Comparison of ENCODE assay signal across 8 cellular contexts in genomic region chr15:74995182-74995778, GRCh38. TPM values are rescaled to one million over a fixed set of nuclear protein-coding genes. Genes with fewer than 3 reads are reported as not detected.
A peak's percentile ranks its signal among the peaks of the same experiment; 100 is the strongest.
DNase-seq lines count a peak whose midpoint lies in the region; FAIRE-seq and TF ChIP-seq lines count a peak whose summit lies in the region.

A gene with protein sequence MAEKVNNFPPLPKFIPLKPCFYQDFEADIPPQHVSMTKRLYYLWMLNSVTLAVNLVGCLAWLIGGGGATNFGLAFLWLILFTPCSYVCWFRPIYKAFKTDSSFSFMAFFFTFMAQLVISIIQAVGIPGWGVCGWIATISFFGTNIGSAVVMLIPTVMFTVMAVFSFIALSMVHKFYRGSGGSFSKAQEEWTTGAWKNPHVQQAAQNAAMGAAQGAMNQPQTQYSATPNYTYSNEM (plus strand): TSS chr15:74995563. CDS start chr15:75011840, 16,277 bp downstream.

- FAIRE-seq in H54 (lab: Jason Lieb, UNC), result no peak

- H3K4me1 Mint-ChIP-seq in activated naive CD8-positive, alpha-beta T cell treated with anti-CD3 and anti-CD28 coated beads for 36 hours, result peaks cover 8% of the 10 kb centered on the region
- H3K4me1 Mint-ChIP-seq in glutamatergic neuron (ENCODE audit: low read depth, unreplicated experiment), result peaks cover 24% of the 10 kb centered on the region

- H3K27ac ChIP-seq in substantia nigra (ENCODE audit: low read depth, low read length, poor library complexity, severe bottlenecking), result peak within 1 kb of the TSS; percentile 77

- TF ChIP-seq POLR2A in H54 (IDR thresholded peaks at IDR 0.05; ENCODE audit: low read depth, low read length), result peak; percentile 22; the same call in 1 of the 2 replicates

- DNase-seq in D341Med (ENCODE audit: low spot score) (peak; percentile 98), H54 (ENCODE audit: insufficient read length, low spot score) (peak; percentile 89), NCI-H1105 (lab: John Stamatoyannopoulos, UW) (peak; percentile 86), SKM-1 treated with dmso at 0.1 percent for 144 hours (lab: John Stamatoyannopoulos, UW; ENCODE audit: unreplicated experiment) (peak; percentile 91), glutamatergic neuron (peak; percentile 97), nucleus accumbens (lab: John Stamatoyannopoulos, UW) (peak; percentile 45 to 96 (median 89)), substantia nigra (lab: John Stamatoyannopoulos, UW) (peak; percentile 38 to 97 (median 88))
- peak; percentile 91 for DNase-seq in activated naive CD8-positive, alpha-beta T cell treated with anti-CD3 and anti-CD28 coated beads for 36 hours

- peak within 1 kb of the TSS; percentile 63 for H3K4me3 Mint-ChIP-seq in activated naive CD8-positive, alpha-beta T cell treated with anti-CD3 and anti-CD28 coated beads for 36 hours
- H3K4me3 Mint-ChIP-seq in glutamatergic neuron (ENCODE audit: unreplicated experiment), result peak within 1 kb of the TSS; percentile 95

- H3K9me3 Mint-ChIP-seq in activated naive CD8-positive, alpha-beta T cell treated with anti-CD3 and anti-CD28 coated beads for 36 hours, result no peaks in the 10 kb centered on the region
- peaks cover 20% of the 10 kb centered on the region for H3K9me3 Mint-ChIP-seq in glutamatergic neuron (ENCODE audit: unreplicated experiment)

- no peak within 1 kb of the TSS for H3K27ac Mint-ChIP-seq in activated naive CD8-positive, alpha-beta T cell treated with anti-CD3 and anti-CD28 coated beads for 36 hours
- H3K27ac Mint-ChIP-seq in glutamatergic neuron (ENCODE audit: unreplicated experiment), result peak within 1 kb of the TSS; percentile 88

- H3K27me3 Mint-ChIP-seq in activated naive CD8-positive, alpha-beta T cell treated with anti-CD3 and anti-CD28 coated beads for 36 hours, result peaks cover 57% of the 10 kb centered on the region
- peaks cover 4% of the 10 kb centered on the region for H3K27me3 Mint-ChIP-seq in glutamatergic neuron (ENCODE audit: unreplicated experiment)

- no peaks in the 10 kb centered on the region for H3K36me3 Mint-ChIP-seq in activated naive CD8-positive, alpha-beta T cell treated with anti-CD3 and anti-CD28 coated beads for 36 hours
- peaks cover 15% of the 10 kb centered on the region for H3K36me3 Mint-ChIP-seq in glutamatergic neuron (ENCODE audit: unreplicated experiment)

- no peak for TF ChIP-seq CTCF in glutamatergic neuron (IDR thresholded peaks at IDR 0.05; ENCODE audit: partially characterized antibody, unreplicated experiment)

RNA-seq across cellular contexts. Expression of the gene that starts here (rescaled TPM):
- total RNA-seq in activated naive CD8-positive, alpha-beta T cell treated with anti-CD3 and anti-CD28 coated beads for 36 hours, result under 1 TPM; 0.44 to 0.58 TPM
- total RNA-seq in glutamatergic neuron (ENCODE audit: unreplicated experiment), result 164 TPM

Comparison
In these comparisons a context has a peak if more than half of its experiments do, and no peak if none do; other contexts are left out.
1. Peak in every context shown above with its lines: DNase-seq and H3K27ac ChIP-seq.
2. RNA of the gene that starts here (total RNA-seq): 164 TPM in glutamatergic neuron (single experiment); 0.44 to 0.58 TPM in activated naive CD8-positive, alpha-beta T cell treated with anti-CD3 and anti-CD28 coated beads for 36 hours; every median in the first group is over 100 times any median in the second.
3. Peak in DNase-seq in activated naive CD8-positive, alpha-beta T cell treated with anti-CD3 and anti-CD28 coated beads for 36 hours; RNA of the gene not detected or under 1 TPM.